2 cellular contexts compared by ENCODE assay signal in the genomic region with DNA sequence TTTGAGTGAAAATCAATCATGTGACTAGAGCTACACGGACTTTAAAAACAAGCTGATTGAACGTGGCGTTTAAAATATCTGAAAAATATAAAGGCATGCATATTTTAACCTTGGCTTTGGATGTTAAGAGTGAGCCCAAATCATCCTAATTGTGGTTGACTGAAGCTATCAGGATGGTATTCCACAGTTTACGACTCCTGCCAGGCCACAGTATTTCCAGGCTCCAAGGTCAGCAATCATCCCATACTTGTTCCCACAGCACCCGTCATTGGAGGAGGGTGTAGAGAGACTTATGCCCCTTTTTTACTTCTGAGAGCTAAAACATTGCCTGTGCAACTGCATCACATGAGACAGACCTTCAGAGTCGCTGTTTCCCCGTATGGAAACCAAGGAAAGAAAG.
TF ChIP-seq lines count a peak whose summit lies in the region.

No MANE protein-coding gene starts in this region.

TF ChIP-seq in SK-N-SH, 30 proteins besides CTCF, POLR2A, EP300 and RAD21:
- TF ChIP-seq NRF1 (IDR thresholded peaks at IDR 0.05; ENCODE audit: low read depth, low read length) = no peak
- TF ChIP-seq, protein P1, sequence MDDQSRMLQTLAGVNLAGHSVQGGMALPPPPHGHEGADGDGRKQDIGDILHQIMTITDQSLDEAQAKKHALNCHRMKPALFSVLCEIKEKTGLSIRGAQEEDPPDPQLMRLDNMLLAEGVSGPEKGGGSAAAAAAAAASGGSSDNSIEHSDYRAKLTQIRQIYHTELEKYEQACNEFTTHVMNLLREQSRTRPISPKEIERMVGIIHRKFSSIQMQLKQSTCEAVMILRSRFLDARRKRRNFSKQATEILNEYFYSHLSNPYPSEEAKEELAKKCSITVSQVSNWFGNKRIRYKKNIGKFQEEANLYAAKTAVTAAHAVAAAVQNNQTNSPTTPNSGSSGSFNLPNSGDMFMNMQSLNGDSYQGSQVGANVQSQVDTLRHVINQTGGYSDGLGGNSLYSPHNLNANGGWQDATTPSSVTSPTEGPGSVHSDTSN (IDR thresholded peaks at IDR 0.05) = peak; percentile 75
- TF ChIP-seq RFX5 (IDR thresholded peaks at IDR 0.05; ENCODE audit: low read length) = no peak
- TF ChIP-seq RXRA (IDR thresholded peaks at IDR 0.05; ENCODE audit: borderline replicate concordance, low read depth) = no peak
- TF ChIP-seq JUND (IDR thresholded peaks at IDR 0.05) = no peak
- TF ChIP-seq, protein P2, sequence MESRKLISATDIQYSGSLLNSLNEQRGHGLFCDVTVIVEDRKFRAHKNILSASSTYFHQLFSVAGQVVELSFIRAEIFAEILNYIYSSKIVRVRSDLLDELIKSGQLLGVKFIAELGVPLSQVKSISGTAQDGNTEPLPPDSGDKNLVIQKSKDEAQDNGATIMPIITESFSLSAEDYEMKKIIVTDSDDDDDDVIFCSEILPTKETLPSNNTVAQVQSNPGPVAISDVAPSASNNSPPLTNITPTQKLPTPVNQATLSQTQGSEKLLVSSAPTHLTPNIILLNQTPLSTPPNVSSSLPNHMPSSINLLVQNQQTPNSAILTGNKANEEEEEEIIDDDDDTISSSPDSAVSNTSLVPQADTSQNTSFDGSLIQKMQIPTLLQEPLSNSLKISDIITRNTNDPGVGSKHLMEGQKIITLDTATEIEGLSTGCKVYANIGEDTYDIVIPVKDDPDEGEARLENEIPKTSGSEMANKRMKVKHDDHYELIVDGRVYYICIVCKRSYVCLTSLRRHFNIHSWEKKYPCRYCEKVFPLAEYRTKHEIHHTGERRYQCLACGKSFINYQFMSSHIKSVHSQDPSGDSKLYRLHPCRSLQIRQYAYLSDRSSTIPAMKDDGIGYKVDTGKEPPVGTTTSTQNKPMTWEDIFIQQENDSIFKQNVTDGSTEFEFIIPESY (IDR thresholded peaks at IDR 0.05; ENCODE audit: borderline replicate concordance, low read depth) = no peak
- no peak for TF ChIP-seq TAF1 (IDR thresholded peaks at IDR 0.05; ENCODE audit: borderline replicate concordance, low read depth, low read length)
- no peak for TF ChIP-seq FOXM1 (IDR thresholded peaks at IDR 0.05; ENCODE audit: low read depth)
- TF ChIP-seq, protein P3, sequence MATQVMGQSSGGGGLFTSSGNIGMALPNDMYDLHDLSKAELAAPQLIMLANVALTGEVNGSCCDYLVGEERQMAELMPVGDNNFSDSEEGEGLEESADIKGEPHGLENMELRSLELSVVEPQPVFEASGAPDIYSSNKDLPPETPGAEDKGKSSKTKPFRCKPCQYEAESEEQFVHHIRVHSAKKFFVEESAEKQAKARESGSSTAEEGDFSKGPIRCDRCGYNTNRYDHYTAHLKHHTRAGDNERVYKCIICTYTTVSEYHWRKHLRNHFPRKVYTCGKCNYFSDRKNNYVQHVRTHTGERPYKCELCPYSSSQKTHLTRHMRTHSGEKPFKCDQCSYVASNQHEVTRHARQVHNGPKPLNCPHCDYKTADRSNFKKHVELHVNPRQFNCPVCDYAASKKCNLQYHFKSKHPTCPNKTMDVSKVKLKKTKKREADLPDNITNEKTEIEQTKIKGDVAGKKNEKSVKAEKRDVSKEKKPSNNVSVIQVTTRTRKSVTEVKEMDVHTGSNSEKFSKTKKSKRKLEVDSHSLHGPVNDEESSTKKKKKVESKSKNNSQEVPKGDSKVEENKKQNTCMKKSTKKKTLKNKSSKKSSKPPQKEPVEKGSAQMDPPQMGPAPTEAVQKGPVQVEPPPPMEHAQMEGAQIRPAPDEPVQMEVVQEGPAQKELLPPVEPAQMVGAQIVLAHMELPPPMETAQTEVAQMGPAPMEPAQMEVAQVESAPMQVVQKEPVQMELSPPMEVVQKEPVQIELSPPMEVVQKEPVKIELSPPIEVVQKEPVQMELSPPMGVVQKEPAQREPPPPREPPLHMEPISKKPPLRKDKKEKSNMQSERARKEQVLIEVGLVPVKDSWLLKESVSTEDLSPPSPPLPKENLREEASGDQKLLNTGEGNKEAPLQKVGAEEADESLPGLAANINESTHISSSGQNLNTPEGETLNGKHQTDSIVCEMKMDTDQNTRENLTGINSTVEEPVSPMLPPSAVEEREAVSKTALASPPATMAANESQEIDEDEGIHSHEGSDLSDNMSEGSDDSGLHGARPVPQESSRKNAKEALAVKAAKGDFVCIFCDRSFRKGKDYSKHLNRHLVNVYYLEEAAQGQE (IDR thresholded peaks at IDR 0.05; ENCODE audit: low read depth, low read length) = no peak
- TF ChIP-seq RCOR1 (IDR thresholded peaks at IDR 0.05; ENCODE audit: low read length) = no peak
- TF ChIP-seq NFIC (IDR thresholded peaks at IDR 0.05; ENCODE audit: borderline replicate concordance) = no peak
- no peak for TF ChIP-seq MEF2A (IDR thresholded peaks at IDR 0.05; ENCODE audit: borderline replicate concordance, low read depth)
- no peak for TF ChIP-seq EZH2phosphoT487 (IDR thresholded peaks at IDR 0.05; ENCODE audit: borderline replicate concordance, low read depth)
- TF ChIP-seq, protein P4, sequence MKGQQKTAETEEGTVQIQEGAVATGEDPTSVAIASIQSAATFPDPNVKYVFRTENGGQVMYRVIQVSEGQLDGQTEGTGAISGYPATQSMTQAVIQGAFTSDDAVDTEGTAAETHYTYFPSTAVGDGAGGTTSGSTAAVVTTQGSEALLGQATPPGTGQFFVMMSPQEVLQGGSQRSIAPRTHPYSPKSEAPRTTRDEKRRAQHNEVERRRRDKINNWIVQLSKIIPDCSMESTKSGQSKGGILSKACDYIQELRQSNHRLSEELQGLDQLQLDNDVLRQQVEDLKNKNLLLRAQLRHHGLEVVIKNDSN (IDR thresholded peaks at IDR 0.05; ENCODE audit: borderline replicate concordance, low read depth) = no peak
- no peak for TF ChIP-seq SIN3A (IDR thresholded peaks at IDR 0.05; ENCODE audit: borderline replicate concordance, low read depth, low read length)
- 0 out of 2 replicates have a peak, but pooled peaks have one; percentile 16 for TF ChIP-seq POLR2AphosphoS5 (IDR thresholded peaks at IDR 0.05; ENCODE audit: low read depth, low read length)
- TF ChIP-seq, protein P5, sequence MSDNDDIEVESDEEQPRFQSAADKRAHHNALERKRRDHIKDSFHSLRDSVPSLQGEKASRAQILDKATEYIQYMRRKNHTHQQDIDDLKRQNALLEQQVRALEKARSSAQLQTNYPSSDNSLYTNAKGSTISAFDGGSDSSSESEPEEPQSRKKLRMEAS (IDR thresholded peaks at IDR 0.05; ENCODE audit: low read depth) = no peak

TF ChIP-seq in H1, 55 proteins besides CTCF, POLR2A, EP300 and RAD21:
- TF ChIP-seq YY1 (IDR thresholded peaks at IDR 0.05; ENCODE audit: low read depth, low read length) (no peak), NANOG (IDR thresholded peaks at IDR 0.05; ENCODE audit: insufficient read depth, low read depth, low read length, poor library complexity, severe bottlenecking) (no peak), POU5F1 (IDR thresholded peaks at IDR 0.05; ENCODE audit: low read depth, low read length) (no peak), SAP30 (IDR thresholded peaks at IDR 0.05; ENCODE audit: insufficient read depth, insufficient replicate concordance, low read length) (no peak), SIX5 (IDR thresholded peaks at IDR 0.05; ENCODE audit: low read depth, low read length) (no peak), TBP (IDR thresholded peaks at IDR 0.05; ENCODE audit: low read depth, low read length) (no peak)
